8 cellular contexts compared by ENCODE assay signal in the genomic region with DNA sequence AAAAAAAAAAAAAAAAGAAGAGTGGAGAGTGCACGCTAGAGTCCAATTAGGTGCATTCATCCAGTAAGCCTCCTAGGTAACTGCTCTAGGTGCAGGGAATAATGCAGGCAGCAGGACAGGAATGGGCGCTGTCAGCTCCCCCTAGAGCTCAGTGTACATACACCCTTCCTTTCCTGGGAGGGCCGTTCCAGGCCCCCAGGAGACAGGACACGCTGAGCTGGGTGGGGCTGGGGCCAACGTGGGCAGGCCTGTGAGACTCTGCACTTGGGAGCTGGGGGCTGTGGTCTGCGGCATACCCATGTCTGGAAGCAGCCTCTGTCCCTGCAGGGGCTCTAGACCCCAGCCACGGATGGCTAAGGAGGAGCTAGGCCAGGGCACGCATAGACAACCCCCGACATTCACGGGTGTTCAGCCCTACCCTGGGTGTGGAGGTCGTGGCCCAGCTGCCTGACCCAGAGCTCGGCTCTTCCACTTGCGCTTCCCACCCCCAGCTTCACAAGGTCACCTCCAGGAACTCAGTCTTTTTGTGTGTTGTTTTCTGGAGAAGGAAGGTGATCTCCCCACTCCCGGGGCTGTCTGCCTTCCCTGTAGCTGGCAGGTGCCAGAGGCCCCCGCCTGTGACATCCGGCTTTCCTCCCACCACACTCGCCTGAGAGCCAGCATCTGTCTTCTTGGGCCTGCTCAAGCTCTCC. TPM values are rescaled to one million over a fixed set of nuclear protein-coding genes. Genes with fewer than 3 reads are reported as not detected.
DNase-seq lines count a peak whose midpoint lies in the region; ATAC-seq and TF ChIP-seq lines count a peak whose summit lies in the region.

No MANE protein-coding gene starts in this region.

- ATAC-seq in HG03095 (IDR thresholded peaks at IDR 0.05; ENCODE audit: unreplicated experiment) (peak; percentile 5), RWPE2 (ENCODE audit: low read depth) (peak; percentile 23), GM21825 (IDR thresholded peaks at IDR 0.05; ENCODE audit: unreplicated experiment) (no peak)
- peak; percentile 5 for ATAC-seq in effector memory CD8-positive, alpha-beta T cell (replicated peaks)

- peak overlapping the region; percentile 76 for H3K27ac Mint-ChIP-seq in activated CD4-positive, alpha-beta T cell treated with anti-CD3 and anti-CD28 coated beads, Interleukin-2, amount 10 ng/mL, durations not matched to agents 7 days and 5 days
- peak overlapping the region; percentile 69 to 71 for H3K27ac Mint-ChIP-seq in effector memory CD8-positive, alpha-beta T cell
- H3K27ac Mint-ChIP-seq in neural progenitor cell, result peak overlapping the region; percentile 81

- H3K79me2 ChIP-seq in neural progenitor cell (ENCODE audit: low read depth), result no peaks in the 10 kb centered on the region

- H3K27me3 Mint-ChIP-seq in activated CD4-positive, alpha-beta T cell treated with anti-CD3 and anti-CD28 coated beads, Interleukin-2, amount 10 ng/mL, durations not matched to agents 7 days and 5 days, result peaks cover 10% of the 10 kb centered on the region
- H3K27me3 Mint-ChIP-seq in effector memory CD8-positive, alpha-beta T cell, result peaks cover 0 to 8% of the 10 kb centered on the region in 2 donors
- peaks cover 10% of the 10 kb centered on the region for H3K27me3 Mint-ChIP-seq in neural progenitor cell (ENCODE audit: insufficient read depth, low read depth)

- POLR2A ChIA-PET in activated CD4-positive, alpha-beta T cell treated with anti-CD3 and anti-CD28 coated beads, Interleukin-2, amount 10 ng/mL, durations not matched to agents 7 days and 5 days (lab: Charles Lee), result interaction anchor here (1.0 kb wide), 1 partner anchor 84 kb away, joined by 3 read pairs; a partner anchor contains a TSS

- H3K4me2 ChIP-seq in neural progenitor cell, result peak overlapping the region; percentile 98

- peaks cover 29% of the 10 kb centered on the region for H3F3A ChIP-seq in neural progenitor cell (ENCODE audit: low read depth)

- peaks cover 7% of the 10 kb centered on the region; the same call in 1 of the 2 replicates for H3K36me3 ChIP-seq in RWPE2 (ENCODE audit: low read depth)
- H3K36me3 ChIP-seq in neural progenitor cell, result no peaks in the 10 kb centered on the region

- peak overlapping the region; percentile 85 for H3K27ac ChIP-seq in RWPE2 (ENCODE audit: poor library complexity, severe bottlenecking)
- H3K27ac ChIP-seq in neural progenitor cell, result no peak overlapping the region

- H3K9me3 ChIP-seq in RWPE2 (ENCODE audit: severe bottlenecking) (no peaks in the 10 kb centered on the region), neural progenitor cell (ENCODE audit: low read depth) (no peaks in the 10 kb centered on the region)

- CTCF ChIA-PET in activated CD4-positive, alpha-beta T cell treated with anti-CD3 and anti-CD28 coated beads, Interleukin-2, amount 10 ng/mL, durations not matched to agents 7 days and 5 days (lab: Charles Lee), result interaction anchor here (0.6 to 2.2 kb wide), 5 partner anchors 8 to 897 kb away, joined by 3 to 9 read pairs (median 5); a partner anchor contains a TSS

- H3K9me3 Mint-ChIP-seq in activated CD4-positive, alpha-beta T cell treated with anti-CD3 and anti-CD28 coated beads, Interleukin-2, amount 10 ng/mL, durations not matched to agents 7 days and 5 days, result no peaks in the 10 kb centered on the region
- no peaks in the 10 kb centered on the region for H3K9me3 Mint-ChIP-seq in effector memory CD8-positive, alpha-beta T cell
- H3K9me3 Mint-ChIP-seq in neural progenitor cell, result no peaks in the 10 kb centered on the region

- no peaks in the 10 kb centered on the region for H3K36me3 Mint-ChIP-seq in activated CD4-positive, alpha-beta T cell treated with anti-CD3 and anti-CD28 coated beads, Interleukin-2, amount 10 ng/mL, durations not matched to agents 7 days and 5 days (ENCODE audit: low read depth)
- peaks cover 18% of the 10 kb centered on the region for H3K36me3 Mint-ChIP-seq in effector memory CD8-positive, alpha-beta T cell (ENCODE audit: insufficient read depth)
- H3K36me3 Mint-ChIP-seq in neural progenitor cell, result peaks cover 2% of the 10 kb centered on the region

- H3K27me3 ChIP-seq in RWPE2 (ENCODE audit: insufficient read depth, poor library complexity, severe bottlenecking) (no peaks in the 10 kb centered on the region), neural progenitor cell (no peaks in the 10 kb centered on the region)

- no peak overlapping the region for H2AFZ ChIP-seq in neural progenitor cell (replicated peaks)

- peak overlapping the region; percentile 68 for H3K4me3 Mint-ChIP-seq in activated CD4-positive, alpha-beta T cell treated with anti-CD3 and anti-CD28 coated beads, Interleukin-2, amount 10 ng/mL, durations not matched to agents 7 days and 5 days
- H3K4me3 Mint-ChIP-seq in effector memory CD8-positive, alpha-beta T cell, result peak overlapping the region; percentile 84 to 85
- peak overlapping the region; percentile 89 for H3K4me3 Mint-ChIP-seq in neural progenitor cell

- DNase-seq in activated CD4-positive, alpha-beta T cell treated with anti-CD3 and anti-CD28 coated beads, Interleukin-2, amount 10 ng/mL, durations not matched to agents 7 days and 5 days, result peak; percentile 39
- no peak for DNase-seq in activated CD4-positive, alpha-beta T cell treated with anti-CD3 and anti-CD28 coated beads for 4 hours
- DNase-seq in RWPE2 (ENCODE audit: low spot score) (no peak), neural progenitor cell (ENCODE audit: low spot score) (no peak)
- DNase-seq in effector memory CD8-positive, alpha-beta T cell, result no peak
- DNase-seq in activated CD4-positive, alpha-beta T cell treated with anti-CD3 and anti-CD28 coated beads for 1 hour, result no peak

- peak overlapping the region; percentile 22 for H3K9ac ChIP-seq in neural progenitor cell

- H4K20me1 ChIP-seq in neural progenitor cell (ENCODE audit: low read depth), result peaks cover 60% of the 10 kb centered on the region

- peaks cover 14% of the 10 kb centered on the region for H3K4me1 Mint-ChIP-seq in activated CD4-positive, alpha-beta T cell treated with anti-CD3 and anti-CD28 coated beads, Interleukin-2, amount 10 ng/mL, durations not matched to agents 7 days and 5 days
- peaks cover 18 to 19% of the 10 kb centered on the region in 2 donors for H3K4me1 Mint-ChIP-seq in effector memory CD8-positive, alpha-beta T cell (ENCODE audit: low read depth in 2 of 2)
- H3K4me1 Mint-ChIP-seq in neural progenitor cell, result peaks cover 27% of the 10 kb centered on the region

- TF ChIP-seq CTCF in RWPE2 (IDR thresholded peaks at IDR 0.05; ENCODE audit: poor library complexity, severe bottlenecking) (peak; percentile 15), neural progenitor cell (IDR thresholded peaks at IDR 0.05) (peak; percentile 19)

- peaks cover 3% of the 10 kb centered on the region for H3K4me1 ChIP-seq in RWPE2 (ENCODE audit: insufficient read depth, poor library complexity, severe bottlenecking)
- peaks cover 34% of the 10 kb centered on the region for H3K4me1 ChIP-seq in neural progenitor cell

- H3K4me3 ChIP-seq in RWPE2 (ENCODE audit: severe bottlenecking) (peak overlapping the region; percentile 73), neural progenitor cell (peak overlapping the region; percentile 85)

RNA-seq across cellular contexts. Expression of a gene that starts 1.0 kb away (rescaled TPM):
- total RNA-seq in activated CD4-positive, alpha-beta T cell treated with anti-CD3 and anti-CD28 coated beads, Interleukin-2, amount 10 ng/mL, durations not matched to agents 7 days and 5 days, result 1 to 10 TPM; 5.5 to 8.7 TPM
- total RNA-seq in neural progenitor cell (ENCODE audit: low replicate concordance), result 7.5 and 20.9 TPM in 2 replicates

RNA-seq across cellular contexts. Expression of a gene that starts 5.0 kb away (rescaled TPM):
- 1 to 10 TPM; 2.5 to 3.0 TPM for total RNA-seq in activated CD4-positive, alpha-beta T cell treated with anti-CD3 and anti-CD28 coated beads, Interleukin-2, amount 10 ng/mL, durations not matched to agents 7 days and 5 days
- 24.3 and 110 TPM in 2 replicates for total RNA-seq in neural progenitor cell (ENCODE audit: low replicate concordance)

RNA-seq across cellular contexts. Expression of a gene that starts 6.3 kb away (rescaled TPM):
- total RNA-seq in activated CD4-positive, alpha-beta T cell treated with anti-CD3 and anti-CD28 coated beads, Interleukin-2, amount 10 ng/mL, durations not matched to agents 7 days and 5 days, result 1 to 10 TPM; 1.6 to 2.3 TPM
- 0.67 and 3.7 TPM in 2 replicates for total RNA-seq in neural progenitor cell (ENCODE audit: low replicate concordance)

RNA-seq across cellular contexts. Expression of a gene that starts 6.9 kb away (rescaled TPM):
- total RNA-seq in activated CD4-positive, alpha-beta T cell treated with anti-CD3 and anti-CD28 coated beads, Interleukin-2, amount 10 ng/mL, durations not matched to agents 7 days and 5 days, result 1 to 10 TPM; 5.0 to 5.7 TPM
- 1.0 and 5.4 TPM in 2 replicates for total RNA-seq in neural progenitor cell (ENCODE audit: low replicate concordance)

RNA-seq across cellular contexts. Expression of a gene that starts 14.4 kb away (rescaled TPM):
- total RNA-seq in activated CD4-positive, alpha-beta T cell treated with anti-CD3 and anti-CD28 coated beads, Interleukin-2, amount 10 ng/mL, durations not matched to agents 7 days and 5 days, result 10 to 100 TPM; 12.7 to 14.3 TPM
- total RNA-seq in neural progenitor cell (ENCODE audit: low replicate concordance), result 0.13 and 0.65 TPM in 2 replicates
